Comparison of ENCODE assay signal across 1 cellular context in the genomic region with DNA sequence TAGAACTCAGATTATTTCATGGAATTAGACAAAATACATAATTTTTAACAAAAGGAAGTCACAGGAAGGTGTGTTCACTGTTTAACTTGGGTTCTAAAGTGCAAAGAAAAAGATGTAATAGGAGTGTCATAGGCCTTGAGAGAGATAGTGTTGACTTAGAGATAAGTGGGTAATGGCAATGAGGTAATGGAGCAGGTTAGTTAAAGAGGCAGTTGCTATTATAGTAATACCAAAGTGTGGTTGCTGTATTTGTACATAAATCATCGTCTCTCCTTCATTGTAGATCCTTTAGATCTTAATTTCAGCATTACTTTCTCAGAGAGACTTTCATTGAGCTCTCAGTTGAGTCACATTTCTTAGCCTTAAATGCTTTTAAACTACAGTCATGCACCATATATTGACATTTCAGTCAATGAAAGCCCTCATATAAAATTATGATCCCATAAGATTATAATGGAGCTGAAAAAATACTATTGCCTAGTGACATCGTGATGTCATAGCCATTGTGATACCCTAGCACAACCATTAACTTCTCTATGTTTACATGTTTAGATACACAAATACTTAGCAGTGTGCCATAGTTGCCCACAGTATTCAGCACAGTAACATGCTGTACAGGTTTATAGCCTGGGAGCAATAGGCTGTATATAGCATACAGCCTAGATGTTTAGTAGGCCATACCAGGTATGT.
A peak's percentile ranks its signal among the peaks of the same experiment; 100 is the strongest.
TF ChIP-seq lines count a peak whose summit lies in the region.

No MANE protein-coding gene starts in this region.

TF ChIP-seq in HEK293, 187 proteins besides CTCF, POLR2A, EP300 and RAD21 (continued from another document):
- TF ChIP-seq, protein P1, sequence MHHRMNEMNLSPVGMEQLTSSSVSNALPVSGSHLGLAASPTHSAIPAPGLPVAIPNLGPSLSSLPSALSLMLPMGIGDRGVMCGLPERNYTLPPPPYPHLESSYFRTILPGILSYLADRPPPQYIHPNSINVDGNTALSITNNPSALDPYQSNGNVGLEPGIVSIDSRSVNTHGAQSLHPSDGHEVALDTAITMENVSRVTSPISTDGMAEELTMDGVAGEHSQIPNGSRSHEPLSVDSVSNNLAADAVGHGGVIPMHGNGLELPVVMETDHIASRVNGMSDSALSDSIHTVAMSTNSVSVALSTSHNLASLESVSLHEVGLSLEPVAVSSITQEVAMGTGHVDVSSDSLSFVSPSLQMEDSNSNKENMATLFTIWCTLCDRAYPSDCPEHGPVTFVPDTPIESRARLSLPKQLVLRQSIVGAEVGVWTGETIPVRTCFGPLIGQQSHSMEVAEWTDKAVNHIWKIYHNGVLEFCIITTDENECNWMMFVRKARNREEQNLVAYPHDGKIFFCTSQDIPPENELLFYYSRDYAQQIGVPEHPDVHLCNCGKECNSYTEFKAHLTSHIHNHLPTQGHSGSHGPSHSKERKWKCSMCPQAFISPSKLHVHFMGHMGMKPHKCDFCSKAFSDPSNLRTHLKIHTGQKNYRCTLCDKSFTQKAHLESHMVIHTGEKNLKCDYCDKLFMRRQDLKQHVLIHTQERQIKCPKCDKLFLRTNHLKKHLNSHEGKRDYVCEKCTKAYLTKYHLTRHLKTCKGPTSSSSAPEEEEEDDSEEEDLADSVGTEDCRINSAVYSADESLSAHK (tag by site-specific recombination; IDR thresholded peaks at IDR 0.05), result peak; percentile 36; the same call in 1 of the 2 replicates
- TF ChIP-seq, protein P2, sequence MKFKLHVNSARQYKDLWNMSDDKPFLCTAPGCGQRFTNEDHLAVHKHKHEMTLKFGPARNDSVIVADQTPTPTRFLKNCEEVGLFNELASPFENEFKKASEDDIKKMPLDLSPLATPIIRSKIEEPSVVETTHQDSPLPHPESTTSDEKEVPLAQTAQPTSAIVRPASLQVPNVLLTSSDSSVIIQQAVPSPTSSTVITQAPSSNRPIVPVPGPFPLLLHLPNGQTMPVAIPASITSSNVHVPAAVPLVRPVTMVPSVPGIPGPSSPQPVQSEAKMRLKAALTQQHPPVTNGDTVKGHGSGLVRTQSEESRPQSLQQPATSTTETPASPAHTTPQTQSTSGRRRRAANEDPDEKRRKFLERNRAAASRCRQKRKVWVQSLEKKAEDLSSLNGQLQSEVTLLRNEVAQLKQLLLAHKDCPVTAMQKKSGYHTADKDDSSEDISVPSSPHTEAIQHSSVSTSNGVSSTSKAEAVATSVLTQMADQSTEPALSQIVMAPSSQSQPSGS (tag by site-specific recombination; IDR thresholded peaks at IDR 0.05; ENCODE audit: low read depth), result peak; percentile 73
- TF ChIP-seq ZNF114 (tag by site-specific recombination; IDR thresholded peaks at IDR 0.05) (no peak), OSR2 (tag by site-specific recombination; IDR thresholded peaks at IDR 0.05) (peak; percentile 65), TCF7L2 (IDR thresholded peaks at IDR 0.05; ENCODE audit: borderline replicate concordance, low read depth, low read length) (0 out of 2 replicates have a peak, but pooled peaks have one; percentile 28)
- TF ChIP-seq, protein P3, sequence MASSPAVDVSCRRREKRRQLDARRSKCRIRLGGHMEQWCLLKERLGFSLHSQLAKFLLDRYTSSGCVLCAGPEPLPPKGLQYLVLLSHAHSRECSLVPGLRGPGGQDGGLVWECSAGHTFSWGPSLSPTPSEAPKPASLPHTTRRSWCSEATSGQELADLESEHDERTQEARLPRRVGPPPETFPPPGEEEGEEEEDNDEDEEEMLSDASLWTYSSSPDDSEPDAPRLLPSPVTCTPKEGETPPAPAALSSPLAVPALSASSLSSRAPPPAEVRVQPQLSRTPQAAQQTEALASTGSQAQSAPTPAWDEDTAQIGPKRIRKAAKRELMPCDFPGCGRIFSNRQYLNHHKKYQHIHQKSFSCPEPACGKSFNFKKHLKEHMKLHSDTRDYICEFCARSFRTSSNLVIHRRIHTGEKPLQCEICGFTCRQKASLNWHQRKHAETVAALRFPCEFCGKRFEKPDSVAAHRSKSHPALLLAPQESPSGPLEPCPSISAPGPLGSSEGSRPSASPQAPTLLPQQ (tag by site-specific recombination; IDR thresholded peaks at IDR 0.05), result peak; percentile 80
TF ChIP-seq in HEK293: peak in this region for 12.
